9 cellular contexts compared by ENCODE assay signal in genomic region chr6:108736832-108737231, GRCh38.
DNase-seq lines count a peak whose midpoint lies in the region; ATAC-seq and TF ChIP-seq lines count a peak whose summit lies in the region.
"Had no signal": no experiment of that assay in that cellular context is flagged by ENCODE, and none has a peak within 500 bp of the region (broad histone marks: within the 10 kb centered on the region; RNA-seq: fewer than 3 reads in every experiment).

No MANE protein-coding gene starts in this region.

- H3K9me3 ChIP-seq in PC-9 (ENCODE audit: insufficient read depth, low read depth): no peaks in the 10 kb centered on the region

- peak overlapping the region; percentile 99 for H3K27ac ChIP-seq in PC-9

- H3K4me3 ChIP-seq in PC-9: peak overlapping the region; percentile 59
- no peak overlapping the region for H3K4me3 ChIP-seq in epithelial cell of proximal tubule (ENCODE audit: low read depth, low read length)

- peaks cover 44% of the 10 kb centered on the region for H3K79me2 ChIP-seq in PC-9 (ENCODE audit: low read depth)

- CTCF ChIA-PET in PC-9 (lab: Charles Lee): interaction anchor here (0.7 kb wide), 1 partner anchor 102 kb away, joined by 4 read pairs; no protein-coding TSS in a partner anchor

- H3K27me3 ChIP-seq in PC-9 (ENCODE audit: insufficient read depth, low read depth): no peaks in the 10 kb centered on the region

- no TSS peak for BruUV-seq in PC-9 (replicated peaks; lab: Mats Ljungman, UMichigan)

- peak overlapping the region; percentile 96 for H3K4me2 ChIP-seq in PC-9

- POLR2A ChIA-PET in PC-9 (lab: Charles Lee; ENCODE audit: unreplicated experiment): interaction anchor here (0.5 to 0.6 kb wide), 3 partner anchors 10 to 919 kb away, joined by 5 to 9 read pairs (median 6); no protein-coding TSS in a partner anchor

- intact Hi-C loops in PC-9 (cut with micrococcal nuclease; ENCODE audit: unreplicated experiment): loop anchor here (1.0 to 2.0 kb wide), 2 partner anchors 48 to 148 kb away; no protein-coding TSS in a partner anchor

- no peaks in the 10 kb centered on the region for H3K9me2 ChIP-seq in PC-9 (ENCODE audit: insufficient read depth)

- no peaks in the 10 kb centered on the region for H3K36me3 ChIP-seq in PC-9 (ENCODE audit: low read depth)

- H2AFZ ChIP-seq in PC-9: no peak overlapping the region

- DNase-seq in GDM1 (lab: John Stamatoyannopoulos, UW) (peak; percentile 9), PC-9 (peak; percentile 79 to 93), epithelial cell of proximal tubule (ENCODE audit: low read depth) (peak; percentile 46), non-pigmented ciliary epithelial cell (ENCODE audit: low read depth) (peak; percentile 68), retina (no peak), OCI-M2 (lab: John Stamatoyannopoulos, UW; ENCODE audit: unreplicated experiment) (no peak)
- DNase-seq: NCI-H1436 treated with DMSO at 0.1 percent for 48 hours had no signal

- no peaks in the 10 kb centered on the region for H4K20me1 ChIP-seq in PC-9 (ENCODE audit: insufficient read depth)

- H3K4me1 ChIP-seq in PC-9 (replicated peaks; ENCODE audit: insufficient read depth): peaks cover 91% of the 10 kb centered on the region

- H3F3A ChIP-seq in PC-9 (ENCODE audit: insufficient read depth, low read depth): peaks cover 80% of the 10 kb centered on the region

- TF ChIP-seq CTCF in PC-9 (conservative IDR thresholded peaks at IDR 0.05): no peak
- no peak for TF ChIP-seq CTCF in epithelial cell of proximal tubule (conservative IDR thresholded peaks at IDR 0.05; ENCODE audit: low read depth, low read length)

- ATAC-seq in GM18498 (IDR thresholded peaks at IDR 0.05; ENCODE audit: unreplicated experiment) (no peak), HG03175 (IDR thresholded peaks at IDR 0.05; ENCODE audit: unreplicated experiment) (no peak)

Comparison
In these comparisons a context has a peak if more than half of its experiments do, and no peak if none do; other contexts are left out.
1. DNase-seq: peak in GDM1 (single experiment), PC-9 (2 of 2), epithelial cell of proximal tubule (single experiment) and non-pigmented ciliary epithelial cell (single experiment); none in retina (single experiment) and OCI-M2 (single experiment).